Comparison of ENCODE assay signal across 19 cellular contexts in genomic region chr9:91690540-91691249, GRCh38.
DNase-seq lines count a peak whose midpoint lies in the region; FAIRE-seq and TF ChIP-seq lines count a peak whose summit lies in the region.
"Had no signal": no experiment of that assay in that cellular context is flagged by ENCODE, and none has a peak within 500 bp of the region (broad histone marks: within the 10 kb centered on the region; RNA-seq: fewer than 3 reads in every experiment).

No MANE protein-coding gene starts in this region.

- H3K27me3 ChIP-seq in bronchial epithelial cell (ENCODE audit: control insufficient read depth, insufficient read depth, low read length): no peaks in the 10 kb centered on the region
- H3K27me3 ChIP-seq: BLaER1 treated with 17β-estradiol and CSF1 and Interleukin-3, amounts not matched to agents 10 nM and 100 nM had no signal

- H3K4me1 Mint-ChIP-seq in activated T-helper 1 cell treated with anti-CD3 and anti-CD28 coated beads, Interleukin-12 subunit alpha, Interleukin-12 subunit beta, Interleukin-2, Interleukin-4 antibody, amounts not matched to agents 30 ng/mL and 10 ng/mL and 1 ng/mL, durations not matched to agents 14 hours and 24 hours and 36 hours (ENCODE audit: low read depth): no peaks in the 10 kb centered on the region
- H3K4me1 Mint-ChIP-seq: nephron had no signal

- no peak overlapping the region for H3K27ac Mint-ChIP-seq in activated T-helper 1 cell treated with anti-CD3 and anti-CD28 coated beads, Interleukin-12 subunit alpha, Interleukin-12 subunit beta, Interleukin-2, Interleukin-4 antibody, amounts not matched to agents 30 ng/mL and 10 ng/mL and 1 ng/mL, durations not matched to agents 14 hours and 24 hours and 36 hours
- H3K27ac Mint-ChIP-seq: activated naive CD8-positive, alpha-beta T cell treated with anti-CD3 and anti-CD28 coated beads for 36 hours; nephron had no signal

- H3K36me3 ChIP-seq in bronchial epithelial cell (ENCODE audit: control insufficient read depth, insufficient read depth, low read length): no peaks in the 10 kb centered on the region
- H3K36me3 ChIP-seq: BLaER1 treated with 17β-estradiol and CSF1 and Interleukin-3, amounts not matched to agents 10 nM and 100 nM; esophagus squamous epithelium; lower lobe of right lung; prostate gland had no signal

- no peak overlapping the region for H3K4me3 ChIP-seq in bronchial epithelial cell (ENCODE audit: low read depth, low read length)
- H3K4me3 ChIP-seq: BLaER1 treated with 17β-estradiol and CSF1 and Interleukin-3, amounts not matched to agents 10 nM and 100 nM; esophagus squamous epithelium; lower lobe of right lung; prostate gland had no signal

- TF ChIP-seq POLR2A in H54 (IDR thresholded peaks at IDR 0.05; ENCODE audit: low read depth, low read length): no peak

- no peak for TF ChIP-seq CTCF in bronchial epithelial cell (IDR thresholded peaks at IDR 0.05; ENCODE audit: insufficient read depth, low read length, severe bottlenecking)

- intact Hi-C loops in activated T-helper 1 cell treated with anti-CD3 and anti-CD28 coated beads, Interleukin-12 subunit alpha, Interleukin-12 subunit beta, Interleukin-2, Interleukin-4 antibody, amounts not matched to agents 30 ng/mL and 10 ng/mL and 1 ng/mL, durations not matched to agents 14 hours and 24 hours and 36 hours (cut with micrococcal nuclease): no loop called here

- no peak overlapping the region for H3K4me3 Mint-ChIP-seq in activated T-helper 1 cell treated with anti-CD3 and anti-CD28 coated beads, Interleukin-12 subunit alpha, Interleukin-12 subunit beta, Interleukin-2, Interleukin-4 antibody, amounts not matched to agents 30 ng/mL and 10 ng/mL and 1 ng/mL, durations not matched to agents 14 hours and 24 hours and 36 hours
- H3K4me3 Mint-ChIP-seq: activated naive CD8-positive, alpha-beta T cell treated with anti-CD3 and anti-CD28 coated beads for 36 hours; nephron had no signal

- FAIRE-seq in bronchial epithelial cell (lab: Jason Lieb, UNC) (peak; percentile 18), H54 (lab: Jason Lieb, UNC) (no peak)

- H3K36me3 Mint-ChIP-seq in activated T-helper 1 cell treated with anti-CD3 and anti-CD28 coated beads, Interleukin-12 subunit alpha, Interleukin-12 subunit beta, Interleukin-2, Interleukin-4 antibody, amounts not matched to agents 30 ng/mL and 10 ng/mL and 1 ng/mL, durations not matched to agents 14 hours and 24 hours and 36 hours (ENCODE audit: low read depth): no peaks in the 10 kb centered on the region
- H3K36me3 Mint-ChIP-seq: activated naive CD8-positive, alpha-beta T cell treated with anti-CD3 and anti-CD28 coated beads for 36 hours had no signal

- H3K9me3 Mint-ChIP-seq in activated T-helper 1 cell treated with anti-CD3 and anti-CD28 coated beads, Interleukin-12 subunit alpha, Interleukin-12 subunit beta, Interleukin-2, Interleukin-4 antibody, amounts not matched to agents 30 ng/mL and 10 ng/mL and 1 ng/mL, durations not matched to agents 14 hours and 24 hours and 36 hours: no peaks in the 10 kb centered on the region
- H3K9me3 Mint-ChIP-seq: activated naive CD8-positive, alpha-beta T cell treated with anti-CD3 and anti-CD28 coated beads for 36 hours; nephron had no signal

- peaks cover 5% of the 10 kb centered on the region for H3K27me3 Mint-ChIP-seq in activated T-helper 1 cell treated with anti-CD3 and anti-CD28 coated beads, Interleukin-12 subunit alpha, Interleukin-12 subunit beta, Interleukin-2, Interleukin-4 antibody, amounts not matched to agents 30 ng/mL and 10 ng/mL and 1 ng/mL, durations not matched to agents 14 hours and 24 hours and 36 hours (ENCODE audit: insufficient read depth)
- H3K27me3 Mint-ChIP-seq: activated naive CD8-positive, alpha-beta T cell treated with anti-CD3 and anti-CD28 coated beads for 36 hours had no signal

- DNase-seq in DMS53 (lab: John Stamatoyannopoulos, UW) (peak; percentile 36), DMS53 treated with DMSO at 0.1 percent for 48 hours (lab: John Stamatoyannopoulos, UW; ENCODE audit: unreplicated experiment) (no peak), COR-L47 (lab: John Stamatoyannopoulos, UW) (peak; percentile 47), bronchial epithelial cell (ENCODE audit: low read depth) (no peak), myocyte (ENCODE audit: low read depth) (peak; percentile 44), H54 (ENCODE audit: insufficient read length, low spot score) (no peak), NCI-H128 (lab: John Stamatoyannopoulos, UW; ENCODE audit: unreplicated experiment) (no peak)
- no peak for DNase-seq in activated T-helper 1 cell treated with anti-CD3 and anti-CD28 coated beads, Interleukin-12 subunit alpha, Interleukin-12 subunit beta, Interleukin-2, Interleukin-4 antibody, amounts not matched to agents 30 ng/mL and 10 ng/mL and 1 ng/mL, durations not matched to agents 14 hours and 24 hours and 36 hours (ENCODE audit: low spot score)
- DNase-seq: 8988T; activated naive CD8-positive, alpha-beta T cell treated with anti-CD3 and anti-CD28 coated beads for 36 hours; DMS79 treated with DMSO at 0.1 percent for 48 hours; esophagus squamous epithelium; head of caudate nucleus; lower lobe of right lung; NCI-H2029; T1000 had no signal

Comparison
In these comparisons a context has a peak if more than half of its experiments do, and no peak if none do; other contexts are left out.
1. DNase-seq: peak in DMS53 (single experiment), COR-L47 (single experiment) and myocyte (single experiment); none in DMS53 treated with DMSO at 0.1 percent for 48 hours (single experiment), bronchial epithelial cell (single experiment), H54 (single experiment), activated T-helper 1 cell treated with anti-CD3 and anti-CD28 coated beads, Interleukin-12 subunit alpha, Interleukin-12 subunit beta, Interleukin-2, Interleukin-4 antibody, amounts not matched to agents 30 ng/mL and 10 ng/mL and 1 ng/mL, durations not matched to agents 14 hours and 24 hours and 36 hours (single experiment) and NCI-H128 (single experiment).